In genomic region chr9:132018957-132019405, GRCh38 we compare ENCODE assay signal across 17 cellular contexts.
DNase-seq lines count a peak whose midpoint lies in the region; ATAC-seq and TF ChIP-seq lines count a peak whose summit lies in the region.
"Had no signal": no experiment of that assay in that cellular context is flagged by ENCODE, and none has a peak within 500 bp of the region (broad histone marks: within the 10 kb centered on the region; RNA-seq: fewer than 3 reads in every experiment).

No MANE protein-coding gene starts in this region.

- H3K4me1 ChIP-seq in smooth muscle cell (ENCODE audit: low read depth), result peaks cover 3% of the 10 kb centered on the region

- DNase-seq in A172 (ENCODE audit: low spot score) (peak; percentile 34), M059J (ENCODE audit: low read depth) (peak; percentile 41), astrocyte of the hippocampus (ENCODE audit: low read depth, low spot score) (peak; percentile 75), left ventricle myocardium superior (no peak), OCI-M1 (lab: John Stamatoyannopoulos, UW) (no peak), NCI-H524 treated with DMSO at 0.1 percent for 48 hours (lab: John Stamatoyannopoulos, UW) (no peak), KBM-7 (no peak), smooth muscle cell (lab: John Stamatoyannopoulos, UW; ENCODE audit: unreplicated experiment) (no peak)
- DNase-seq: amniotic stem cell; dermis blood vessel endothelial cell; erythroblast; NCI-H1105 treated with DMSO at 0.1 percent for 48 hours; NCI-H774; stimulated activated CD4-positive, alpha-beta T cell treated with anti-CD3 and anti-CD28 coated beads, Interleukin-15, amount 100 ng/mL, for 24 hours; stomach; T-cell had no signal

- in situ Hi-C loops in KBM-7 (cut with MboI; ENCODE audit: low pct_unique_long_range_greater_than_20kb, low sequenced_read_pairs), result no loop called here

- H3K79me2 ChIP-seq in smooth muscle cell (ENCODE audit: low read depth), result peaks cover 50% of the 10 kb centered on the region

- peak; percentile 85 for ATAC-seq in left ventricle myocardium superior
- ATAC-seq: HCT116, T-cell had no signal

- H3K9ac ChIP-seq in smooth muscle cell (ENCODE audit: low read depth), result no peak overlapping the region

- H3K9me3 ChIP-seq in smooth muscle cell (replicated peaks; ENCODE audit: low read depth), result no peaks in the 10 kb centered on the region
- H3K9me3 ChIP-seq: stomach had no signal

- no peak overlapping the region for H2AFZ ChIP-seq in smooth muscle cell (ENCODE audit: low read depth)

- intact Hi-C loops in left ventricle myocardium superior (cut with micrococcal nuclease), result no loop called here

- no peak overlapping the region for H3K27ac ChIP-seq in smooth muscle cell (ENCODE audit: low read depth)
- H3K27ac ChIP-seq: stomach had no signal

- H3K27me3 ChIP-seq in smooth muscle cell (ENCODE audit: low read depth), result no peaks in the 10 kb centered on the region
- H3K27me3 ChIP-seq: stomach had no signal

- H4K20me1 ChIP-seq in smooth muscle cell (ENCODE audit: low read depth), result peaks cover 99% of the 10 kb centered on the region

- H3K4me2 ChIP-seq in smooth muscle cell, result no peak overlapping the region

- 89% methylated on average over 3 of the region's 3 CpGs for WGBS in smooth muscle cell (ENCODE audit: low lambda C conversion rate)

- TF ChIP-seq CTCF in smooth muscle cell (IDR thresholded peaks at IDR 0.05; ENCODE audit: borderline replicate concordance, insufficient read depth, poor library complexity, severe bottlenecking), result no peak

- peaks cover 4% of the 10 kb centered on the region for H3F3A ChIP-seq in smooth muscle cell (ENCODE audit: low read depth)

- H3K4me3 ChIP-seq in smooth muscle cell, result no peak overlapping the region
- H3K4me3 ChIP-seq: stomach had no signal

- H3K36me3 ChIP-seq in smooth muscle cell (ENCODE audit: low read depth), result no peaks in the 10 kb centered on the region

Comparison
In these comparisons a context has a peak if more than half of its experiments do, and no peak if none do; other contexts are left out.
1. DNase-seq: peak in A172 (single experiment), M059J (single experiment) and astrocyte of the hippocampus (single experiment); none in left ventricle myocardium superior (single experiment), OCI-M1 (single experiment), NCI-H524 treated with DMSO at 0.1 percent for 48 hours (single experiment), KBM-7 (single experiment) and smooth muscle cell (single experiment).